Comparison of ENCODE assay signal across 40 cellular contexts in genomic region chr15:73876779-73877178, GRCh38. TPM values are rescaled to one million over a fixed set of nuclear protein-coding genes. Genes with fewer than 3 reads are reported as not detected.
"Had no signal": no experiment of that assay in that cellular context is flagged by ENCODE, and none has a peak within 500 bp of the region (broad histone marks: within the 10 kb centered on the region; RNA-seq: fewer than 3 reads in every experiment).

No MANE protein-coding gene starts in this region.

- ATAC-seq: activated CD4-positive, alpha-beta T cell treated with anti-CD3 and anti-CD28 coated beads for 36 hours; activated CD4-positive, CD25-positive, alpha-beta regulatory T cell treated with anti-CD3 and anti-CD28 coated beads, Interleukin-2, amount 50 U/mL, for 24 hours; activated CD8-positive, alpha-beta T cell treated with anti-CD3 and anti-CD28 coated beads, Interleukin-2, amount 10 ng/mL, durations not matched to agents 7 days and 5 days; activated naive CD4-positive, alpha-beta T cell treated with anti-CD3 and anti-CD28 coated beads, Interleukin-2, amount 50 U/mL, for 72 hours; activated T-cell treated with anti-CD3 and anti-CD28 coated beads, Interleukin-2, amount 50 U/mL, for 4 hours; body of pancreas; Right ventricle myocardium inferior; SK-N-SH treated with all-trans-retinoic acid at 6 μM for 48 hours; T-cell; WTC11 had no signal

- H3K4me3 ChIP-seq: adrenal gland, body of pancreas, breast epithelium, PC-9 had no signal

- H3K36me3 ChIP-seq: adrenal gland, breast epithelium had no signal

- DNase-seq: activated CD4-positive, alpha-beta T cell treated with anti-CD3 and anti-CD28 coated beads for 36 hours; activated CD4-positive, alpha-beta T cell treated with anti-CD3 and anti-CD28 coated beads, Interleukin-2, amount 10 ng/mL, durations not matched to agents 7 days and 5 days; activated CD4-positive, alpha-beta T cell treated with anti-CD3 and anti-CD28 coated beads, Interleukin-2, amount 50 U/mL, for 48 hours; activated CD8-positive, alpha-beta memory T cell treated with anti-CD3 and anti-CD28 coated beads, Interleukin-2, amount 50 U/mL, for 4 hours; activated CD8-positive, alpha-beta T cell treated with anti-CD3 and anti-CD28 coated beads, Interleukin-2, amount 10 ng/mL, durations not matched to agents 7 days and 5 days; activated gamma-delta T cell treated with Interleukin-2 at 50 U/mL for 16 hours; activated naive CD4-positive, alpha-beta T cell treated with anti-CD3 and anti-CD28 coated beads for 36 hours; activated T-cell treated with anti-CD3 and anti-CD28 coated beads for 4 hours; activated T-cell treated with anti-CD3 and anti-CD28 coated beads, Interleukin-2, amount 50 U/mL, for 4 hours; adrenal gland; body of pancreas; Karpas-422; KBM-7; NCI-H1105 treated with DMSO at 0.1 percent for 48 hours; NCI-H146; NCI-H187 treated with DMSO at 0.1 percent for 48 hours; NCI-H2081; NCI-H226; NCI-H446 treated with DMSO at 0.1 percent for 48 hours; NCI-H774; NK-92 treated with Interleukin-12 subunit alpha and Interleukin-12 subunit beta, amount 100 ng/mL, for 24 hours; PC-9; SIG-M5; T-helper 9 cell had no signal

- H3K27me3 ChIP-seq: adrenal gland, body of pancreas had no signal

- H3K27ac ChIP-seq: adrenal gland, body of pancreas, breast epithelium, PC-9, RWPE1 had no signal

- H3K4me1 ChIP-seq: adrenal gland, body of pancreas, breast epithelium had no signal

- FAIRE-seq: astrocyte, RCC 7860, TTC549 had no signal

- H3K9me3 ChIP-seq: adrenal gland, body of pancreas, breast epithelium had no signal

RNA-seq across cellular contexts. Expression of gene TBC1D21, which starts 3.4 kb away (rescaled TPM):
- total RNA-seq: activated CD4-positive, alpha-beta T cell treated with anti-CD3 and anti-CD28 coated beads for 36 hours; activated CD4-positive, alpha-beta T cell treated with anti-CD3 and anti-CD28 coated beads, Interleukin-2, amount 10 ng/mL, durations not matched to agents 7 days and 5 days; activated CD8-positive, alpha-beta T cell treated with anti-CD3 and anti-CD28 coated beads, Interleukin-2, amount 10 ng/mL, durations not matched to agents 7 days and 5 days; activated naive CD4-positive, alpha-beta T cell treated with anti-CD3 and anti-CD28 coated beads for 36 hours; activated naive CD4-positive, alpha-beta T cell treated with anti-CD3 and anti-CD28 coated beads, Interleukin-2, amount 50 U/mL, for 72 hours; activated T-cell treated with anti-CD3 and anti-CD28 coated beads, Interleukin-2, amount 50 U/mL, for 4 hours; activated T-helper 1 cell treated with anti-CD3 and anti-CD28 coated beads, Interleukin-12 subunit alpha, Interleukin-12 subunit beta, Interleukin-2, Interleukin-4 antibody, amounts not matched to agents 30 ng/mL and 10 ng/mL and 1 ng/mL, durations not matched to agents 14 hours and 24 hours and 36 hours; adrenal gland; astrocyte; body of pancreas; breast epithelium; cardiac septum; MCF 10A; OCI-LY7; PC-9; Right ventricle myocardium inferior; SK-MEL-5; T-cell; WTC11 had no signal
- polyA plus RNA-seq: adrenal gland had no signal

RNA-seq across cellular contexts. Expression of gene LOXL1, which starts 49.5 kb away (rescaled TPM):
- total RNA-seq: OCI-LY7 had no signal
